8 cellular contexts compared by ENCODE assay signal in the genomic region with DNA sequence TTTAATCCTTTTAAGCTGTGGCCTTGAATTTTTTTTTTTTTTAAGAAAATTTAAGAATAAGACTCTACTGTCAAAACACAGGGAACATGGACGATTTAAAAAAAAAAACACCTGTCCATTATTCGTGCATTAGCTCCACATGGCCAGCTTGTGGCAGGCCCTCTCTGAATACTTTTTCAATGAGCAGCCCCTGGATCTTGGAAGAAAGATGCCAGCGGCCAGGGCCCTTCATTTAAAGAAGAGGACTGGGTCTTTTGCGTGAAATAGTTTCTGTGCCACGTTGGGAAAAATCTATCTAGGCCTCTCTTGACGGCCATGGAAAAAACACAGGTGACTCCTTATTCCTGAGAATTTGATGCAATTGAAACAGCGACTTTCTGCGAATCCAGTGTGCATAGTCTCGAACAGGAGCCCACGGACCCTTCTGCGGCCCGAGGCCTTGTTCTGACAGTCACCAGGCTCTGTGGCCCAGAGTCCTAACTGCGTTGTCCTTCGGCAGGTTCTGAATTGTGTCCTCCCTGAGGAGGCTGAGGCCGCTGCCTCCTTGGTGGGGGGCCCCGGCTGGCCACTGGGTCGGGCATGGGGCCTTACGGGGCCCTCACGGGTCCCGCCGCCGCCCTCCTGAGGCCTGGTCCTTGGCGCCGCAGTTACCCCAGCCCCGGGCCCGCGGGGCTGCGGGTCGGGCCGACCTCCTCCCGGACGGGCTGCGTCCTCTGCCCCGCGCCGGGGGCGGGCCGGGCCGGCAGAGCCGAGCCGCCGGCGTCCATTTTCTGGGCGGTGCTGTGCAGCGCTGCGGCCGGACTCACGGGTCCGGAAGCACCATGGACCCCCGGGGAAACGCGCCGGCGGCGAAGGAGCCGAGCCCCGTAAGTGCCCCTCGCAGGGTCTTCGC. TPM values are rescaled to one million over a fixed set of nuclear protein-coding genes. Genes with fewer than 3 reads are reported as not detected.
DNase-seq lines count a peak whose midpoint lies in the region; ATAC-seq and TF ChIP-seq lines count a peak whose summit lies in the region.

No MANE protein-coding gene starts in this region.

- H4K20me1 ChIP-seq in SK-N-SH (ENCODE audit: insufficient read depth), result no peaks in the 10 kb centered on the region

- H3K4me3 ChIP-seq in SK-N-SH (ENCODE audit: low read depth in 2 of 2, low read length in 1 of 2) (peak overlapping the region; percentile 66 to 69), brain microvascular endothelial cell (ENCODE audit: low read depth, low read length) (peak overlapping the region; percentile 39)

- no peaks in the 10 kb centered on the region for H3K9me3 ChIP-seq in SK-N-SH

- no peaks in the 10 kb centered on the region for H3K9me2 ChIP-seq in SK-N-SH

- peak overlapping the region; percentile 78 for H2AFZ ChIP-seq in SK-N-SH (ENCODE audit: low read depth)

- no peaks in the 10 kb centered on the region for H3K27me3 ChIP-seq in SK-N-SH (ENCODE audit: insufficient read depth)
- H3K27me3 ChIP-seq in brain microvascular endothelial cell (replicated peaks), result no peaks in the 10 kb centered on the region

- ATAC-seq in GM18907 (IDR thresholded peaks at IDR 0.05; ENCODE audit: unreplicated experiment), result peak; percentile 81
- peak; percentile 55 for ATAC-seq in HG03095 (IDR thresholded peaks at IDR 0.05; ENCODE audit: unreplicated experiment)

- H3K79me2 ChIP-seq in SK-N-SH (ENCODE audit: insufficient read depth), result peaks cover 36% of the 10 kb centered on the region

- DNase-seq in AG20443 (ENCODE audit: low spot score), result peak; percentile 73
- DNase-seq in SK-N-SH, result peak; percentile 90
- DNase-seq in brain microvascular endothelial cell, result no peak
- peak; percentile 72 for DNase-seq in islet precursor cell
- DNase-seq in stimulated activated CD4-positive, alpha-beta T cell treated with anti-CD3 and anti-CD28 coated beads, Interleukin-4, amount 100 ng/mL, for 1 hour, result peak; percentile 53
- DNase-seq in HK-2 (ENCODE audit: unreplicated experiment), result no peak

- TF ChIP-seq EP300 in SK-N-SH (IDR thresholded peaks at IDR 0.05; ENCODE audit: borderline replicate concordance in 1 of 2, low read depth in 1 of 2, low read length in 1 of 2), result no peak

- peak overlapping the region; percentile 73 for H3K4me2 ChIP-seq in SK-N-SH

- H3F3A ChIP-seq in SK-N-SH (replicated peaks; ENCODE audit: insufficient read depth), result peaks cover 42% of the 10 kb centered on the region

- H3K27ac ChIP-seq in SK-N-SH (ENCODE audit: low read depth in 2 of 2, low read length in 1 of 2), result peak overlapping the region; percentile 78 to 87
- peak overlapping the region; percentile 95 for H3K27ac ChIP-seq in brain microvascular endothelial cell

- H3K36me3 ChIP-seq in SK-N-SH (replicated peaks in 1 of 2; ENCODE audit: control insufficient read depth in 1 of 2, insufficient read depth in 2 of 2, low read length in 1 of 2), result peaks cover 38 to 43% of the 10 kb centered on the region in 2 experiments
- peaks cover 66% of the 10 kb centered on the region for H3K36me3 ChIP-seq in brain microvascular endothelial cell (replicated peaks)

- peak overlapping the region; percentile 87 for H3K9ac ChIP-seq in SK-N-SH

- in situ Hi-C loops in brain microvascular endothelial cell (cut with HindIII; ENCODE audit: low pct_ligation_motif_present, low sequenced_read_pairs), result no loop called here

- H3K4me1 ChIP-seq in SK-N-SH (ENCODE audit: control insufficient read depth in 1 of 2, insufficient read depth in 2 of 2, low read depth in 1 of 2, low read length in 1 of 2), result peaks cover 11 to 17% of the 10 kb centered on the region in 2 experiments

- TF ChIP-seq RAD21 in SK-N-SH (IDR thresholded peaks at IDR 0.05; ENCODE audit: low read length), result no peak

- WGBS in SK-N-SH (ENCODE audit: low lambda C conversion rate), result 17% methylated on average over 30 of the region's 59 CpGs

- TF ChIP-seq CTCF in SK-N-SH (IDR thresholded peaks at IDR 0.05), result no peak
- TF ChIP-seq CTCF in brain microvascular endothelial cell (IDR thresholded peaks at IDR 0.05; ENCODE audit: low read depth, low read length, missing control alignments), result no peak

- CTCF ChIA-PET in SK-N-SH (lab: Yijun Ruan, JAX), result interaction anchor here (1.0 to 1.7 kb wide), 5 partner anchors 14 to 40 kb away, joined by 3 to 5 read pairs (median 4); no protein-coding TSS in a partner anchor

- POLR2A ChIA-PET in SK-N-SH (lab: Yijun Ruan, JAX), result interaction anchor here (1.0 to 1.1 kb wide), 2 partner anchors 16 kb away, joined by 3 to 4 read pairs; no protein-coding TSS in a partner anchor

TF ChIP-seq in SK-N-SH, 30 proteins besides CTCF, POLR2A, EP300 and RAD21:
- TF ChIP-seq FOXM1 (IDR thresholded peaks at IDR 0.05; ENCODE audit: low read depth), result 0 out of 2 replicates have a peak, but pooled peaks have one; percentile 1
- TF ChIP-seq, protein P1, sequence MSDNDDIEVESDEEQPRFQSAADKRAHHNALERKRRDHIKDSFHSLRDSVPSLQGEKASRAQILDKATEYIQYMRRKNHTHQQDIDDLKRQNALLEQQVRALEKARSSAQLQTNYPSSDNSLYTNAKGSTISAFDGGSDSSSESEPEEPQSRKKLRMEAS (IDR thresholded peaks at IDR 0.05; ENCODE audit: low read depth), result peak; percentile 26; the same call in 1 of the 2 replicates
- TF ChIP-seq POLR2AphosphoS5 (IDR thresholded peaks at IDR 0.05; ENCODE audit: low read depth, low read length), result no peak
- peak; percentile 73 for TF ChIP-seq YY1 (IDR thresholded peaks at IDR 0.05; ENCODE audit: low read depth)
- no peak for TF ChIP-seq CHD2 (IDR thresholded peaks at IDR 0.05; ENCODE audit: low read length, partially characterized antibody)
- TF ChIP-seq FOSL2 (IDR thresholded peaks at IDR 0.05; ENCODE audit: borderline replicate concordance, low read depth), result no peak
TF ChIP-seq in SK-N-SH: peak in this region for 3.

RNA-seq across cellular contexts. Expression of a gene that starts 33.5 kb away (rescaled TPM):
- 10.1 and 11.3 TPM in 2 replicates for polyA plus RNA-seq in SK-N-SH (2012; rRNA removed)
- 11.6 and 11.7 TPM in 2 replicates for polyA plus RNA-seq in SK-N-SH (2012; cell fraction: cytosol; rRNA removed)
- 20.0 and 21.9 TPM in 2 replicates for polyA plus RNA-seq in SK-N-SH (2012; cell fraction: nucleus; rRNA removed)

Comparison
In these comparisons a context has a peak if more than half of its experiments do, and no peak if none do; other contexts are left out.
1. DNase-seq: peak in AG20443 (single experiment), SK-N-SH (single experiment), islet precursor cell (single experiment) and stimulated activated CD4-positive, alpha-beta T cell treated with anti-CD3 and anti-CD28 coated beads, Interleukin-4, amount 100 ng/mL, for 1 hour (single experiment); none in brain microvascular endothelial cell (single experiment) and HK-2 (single experiment).